ENCODE assay signal across 8 cellular contexts in the genomic region with DNA sequence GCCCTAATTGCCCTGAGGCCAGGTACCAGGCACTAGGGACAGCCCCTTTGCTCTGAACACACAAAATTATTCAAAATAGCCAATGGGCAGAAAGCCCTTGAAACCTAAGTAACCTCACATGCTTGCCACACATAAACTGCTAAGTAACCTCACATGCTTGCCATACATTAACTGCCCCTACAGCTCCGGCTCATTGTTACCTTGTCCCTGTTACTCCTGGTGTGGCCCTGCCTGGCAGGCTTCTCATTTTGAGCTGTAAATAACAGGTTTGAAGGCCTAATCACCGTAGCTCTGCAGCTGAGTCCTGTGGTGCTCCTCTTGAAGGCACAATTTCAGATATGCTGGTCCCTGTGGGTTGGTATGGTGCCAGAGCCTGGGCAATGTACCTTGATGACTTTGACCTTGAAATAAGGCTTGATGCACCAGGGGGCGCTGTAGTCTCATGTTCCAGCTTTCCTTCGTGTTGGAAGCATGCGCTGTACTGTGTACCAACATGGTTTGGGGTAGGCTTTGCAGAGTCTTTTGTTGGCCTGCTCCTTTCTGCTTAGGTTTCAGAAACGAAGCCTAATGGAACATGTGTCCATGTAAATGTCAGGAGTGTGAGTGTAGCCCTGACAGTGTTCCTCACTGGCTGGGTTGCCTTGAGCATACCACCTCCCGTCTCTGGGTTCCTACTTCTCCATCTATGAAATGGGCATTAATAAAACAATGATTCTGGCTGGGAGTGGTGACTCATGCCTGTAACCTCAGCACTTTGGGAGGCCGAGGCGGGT. TPM values are rescaled to one million over a fixed set of nuclear protein-coding genes. Genes with fewer than 3 reads are reported as not detected.
DNase-seq lines count a peak whose midpoint lies in the region; ATAC-seq and TF ChIP-seq lines count a peak whose summit lies in the region.

No MANE protein-coding gene starts in this region.

- H3K9ac ChIP-seq in NT2/D1 (ENCODE audit: insufficient read length, low read depth) (no peak overlapping the region), neural cell (ENCODE audit: low read length) (no peak overlapping the region)

- no peak overlapping the region for H3K4me3 ChIP-seq in NT2/D1 (ENCODE audit: insufficient read length, low read depth)
- no peak overlapping the region for H3K4me3 ChIP-seq in neural cell (ENCODE audit: low read length)

- H3K4me1 Mint-ChIP-seq in stimulated activated naive CD8-positive, alpha-beta T cell treated with anti-CD3 and anti-CD28 coated beads, Interleukin-15, amount 100 ng/mL, for 72 hours = peaks cover 52% of the 10 kb centered on the region

- no peak overlapping the region for H2AFZ ChIP-seq in neural cell (ENCODE audit: low read depth, low read length)

- peak; percentile 27 for TF ChIP-seq RAD21 in neural cell (conservative IDR thresholded peaks at IDR 0.05)

- H3K27me3 ChIP-seq in NT2/D1 (ENCODE audit: insufficient read depth, insufficient read length) = no peaks in the 10 kb centered on the region
- H3K27me3 ChIP-seq in neural cell (ENCODE audit: insufficient read depth, low read depth, low read length) = no peaks in the 10 kb centered on the region

- no peaks in the 10 kb centered on the region for H4K20me1 ChIP-seq in neural cell (ENCODE audit: insufficient read depth)

- H3K79me2 ChIP-seq in neural cell (replicated peaks; ENCODE audit: insufficient read depth, low read length) = no peaks in the 10 kb centered on the region

- no peak overlapping the region for H3K4me3 Mint-ChIP-seq in stimulated activated naive CD8-positive, alpha-beta T cell treated with anti-CD3 and anti-CD28 coated beads, Interleukin-15, amount 100 ng/mL, for 72 hours

- in situ Hi-C loops in Caki2 (cut with HindIII; ENCODE audit: low pct_unique_long_range_greater_than_20kb, low sequenced_read_pairs) = no loop called here

- H3K36me3 ChIP-seq in NT2/D1 (ENCODE audit: insufficient read depth, insufficient read length, low read length) (no peaks in the 10 kb centered on the region), neural cell (ENCODE audit: insufficient read depth, low read length) (no peaks in the 10 kb centered on the region)

- H3K9me3 ChIP-seq in NT2/D1 (ENCODE audit: insufficient read depth, low read length) (no peaks in the 10 kb centered on the region), neural cell (ENCODE audit: low read length) (no peaks in the 10 kb centered on the region)

- no peaks in the 10 kb centered on the region for H3K27me3 Mint-ChIP-seq in stimulated activated naive CD8-positive, alpha-beta T cell treated with anti-CD3 and anti-CD28 coated beads, Interleukin-15, amount 100 ng/mL, for 72 hours

- no peaks in the 10 kb centered on the region for H3F3A ChIP-seq in neural cell (ENCODE audit: insufficient read depth, low read length, poor library complexity, severe bottlenecking)

- no peak overlapping the region for H3K4me2 ChIP-seq in neural cell (ENCODE audit: low read length)

- peak; percentile 33 for DNase-seq in Caki2 (ENCODE audit: low read depth)
- peak; percentile 81 for DNase-seq in HS-27A (ENCODE audit: low read depth)
- DNase-seq in NT2/D1 (ENCODE audit: low read depth, low spot score) = peak; percentile 93
- peak; percentile 56 for DNase-seq in activated CD8-positive, alpha-beta memory T cell treated with anti-CD3 and anti-CD28 coated beads, Interleukin-2, amount 50 U/mL, for 1 hour (ENCODE audit: extremely low read depth)
- DNase-seq in stimulated activated naive CD8-positive, alpha-beta T cell treated with anti-CD3 and anti-CD28 coated beads, Interleukin-15, amount 100 ng/mL, for 72 hours = peak; percentile 86 to 88

- no peaks in the 10 kb centered on the region for H3K9me2 ChIP-seq in neural cell (ENCODE audit: insufficient read depth, low read length)

- no peaks in the 10 kb centered on the region for H3K4me1 ChIP-seq in NT2/D1 (ENCODE audit: insufficient read depth, insufficient read length)

- no peak overlapping the region for H3K27ac Mint-ChIP-seq in stimulated activated naive CD8-positive, alpha-beta T cell treated with anti-CD3 and anti-CD28 coated beads, Interleukin-15, amount 100 ng/mL, for 72 hours

- peak; percentile 40 for TF ChIP-seq CTCF in neural cell (IDR thresholded peaks at IDR 0.05; ENCODE audit: poor library complexity, severe bottlenecking)

- H3K27ac ChIP-seq in neural cell (ENCODE audit: low read length) = no peak overlapping the region

- TF ChIP-seq EP300 in neural cell (conservative IDR thresholded peaks at IDR 0.05; ENCODE audit: poor library complexity, severe bottlenecking) = no peak

- no peaks in the 10 kb centered on the region for H3K9me3 Mint-ChIP-seq in stimulated activated naive CD8-positive, alpha-beta T cell treated with anti-CD3 and anti-CD28 coated beads, Interleukin-15, amount 100 ng/mL, for 72 hours

- ATAC-seq in GM19467 (IDR thresholded peaks at IDR 0.05; ENCODE audit: unreplicated experiment) (peak; percentile 78), esophagus mucosa (peak; percentile 89)
- peak; percentile 88 for ATAC-seq in stimulated activated naive CD8-positive, alpha-beta T cell treated with anti-CD3 and anti-CD28 coated beads, Interleukin-15, amount 100 ng/mL, for 72 hours

TF ChIP-seq in neural cell, 6 proteins besides CTCF, POLR2A, EP300 and RAD21:
- TF ChIP-seq, protein P1, sequence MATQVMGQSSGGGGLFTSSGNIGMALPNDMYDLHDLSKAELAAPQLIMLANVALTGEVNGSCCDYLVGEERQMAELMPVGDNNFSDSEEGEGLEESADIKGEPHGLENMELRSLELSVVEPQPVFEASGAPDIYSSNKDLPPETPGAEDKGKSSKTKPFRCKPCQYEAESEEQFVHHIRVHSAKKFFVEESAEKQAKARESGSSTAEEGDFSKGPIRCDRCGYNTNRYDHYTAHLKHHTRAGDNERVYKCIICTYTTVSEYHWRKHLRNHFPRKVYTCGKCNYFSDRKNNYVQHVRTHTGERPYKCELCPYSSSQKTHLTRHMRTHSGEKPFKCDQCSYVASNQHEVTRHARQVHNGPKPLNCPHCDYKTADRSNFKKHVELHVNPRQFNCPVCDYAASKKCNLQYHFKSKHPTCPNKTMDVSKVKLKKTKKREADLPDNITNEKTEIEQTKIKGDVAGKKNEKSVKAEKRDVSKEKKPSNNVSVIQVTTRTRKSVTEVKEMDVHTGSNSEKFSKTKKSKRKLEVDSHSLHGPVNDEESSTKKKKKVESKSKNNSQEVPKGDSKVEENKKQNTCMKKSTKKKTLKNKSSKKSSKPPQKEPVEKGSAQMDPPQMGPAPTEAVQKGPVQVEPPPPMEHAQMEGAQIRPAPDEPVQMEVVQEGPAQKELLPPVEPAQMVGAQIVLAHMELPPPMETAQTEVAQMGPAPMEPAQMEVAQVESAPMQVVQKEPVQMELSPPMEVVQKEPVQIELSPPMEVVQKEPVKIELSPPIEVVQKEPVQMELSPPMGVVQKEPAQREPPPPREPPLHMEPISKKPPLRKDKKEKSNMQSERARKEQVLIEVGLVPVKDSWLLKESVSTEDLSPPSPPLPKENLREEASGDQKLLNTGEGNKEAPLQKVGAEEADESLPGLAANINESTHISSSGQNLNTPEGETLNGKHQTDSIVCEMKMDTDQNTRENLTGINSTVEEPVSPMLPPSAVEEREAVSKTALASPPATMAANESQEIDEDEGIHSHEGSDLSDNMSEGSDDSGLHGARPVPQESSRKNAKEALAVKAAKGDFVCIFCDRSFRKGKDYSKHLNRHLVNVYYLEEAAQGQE (IDR thresholded peaks at IDR 0.05; ENCODE audit: borderline replicate concordance) = no peak
- no peak for TF ChIP-seq SMC3 (conservative IDR thresholded peaks at IDR 0.05; ENCODE audit: poor library complexity)
- no peak for TF ChIP-seq EZH2 (IDR thresholded peaks at IDR 0.05; ENCODE audit: borderline replicate concordance, insufficient read depth, low read length, poor library complexity, severe bottlenecking)
- no peak for TF ChIP-seq TAF1 (IDR thresholded peaks at IDR 0.05; ENCODE audit: low read depth)
- no peak for TF ChIP-seq POLR2AphosphoS5 (IDR thresholded peaks at IDR 0.05)
- no peak for TF ChIP-seq MXI1 (conservative IDR thresholded peaks at IDR 0.05; ENCODE audit: poor library complexity, severe bottlenecking)

RNA-seq across cellular contexts. Expression of a gene that starts 3.8 kb away (rescaled TPM):
- total RNA-seq in Caki2 (2014; rRNA removed; shearing (Covaris generic); ENCODE audit: low replicate concordance) = not detected in 2 replicates
- 0.40 TPM for total RNA-seq in esophagus mucosa
- polyA plus RNA-seq in neural cell = not detected in 2 replicates
- not detected in 2 replicates for polyA minus RNA-seq in neural cell

Comparison
In these comparisons a context has a peak if more than half of its experiments do, and no peak if none do; other contexts are left out.
1. DNase-seq: peak in every context shown above with its lines; median percentile 93 in NT2/D1; 87 in stimulated activated naive CD8-positive, alpha-beta T cell treated with anti-CD3 and anti-CD28 coated beads, Interleukin-15, amount 100 ng/mL, for 72 hours; 81 in HS-27A; 56 in activated CD8-positive, alpha-beta memory T cell treated with anti-CD3 and anti-CD28 coated beads, Interleukin-2, amount 50 U/mL, for 1 hour; 33 in Caki2.